11 cellular contexts compared by ENCODE assay signal in genomic region chr1:9590201-9590600, GRCh38. TPM values are rescaled to one million over a fixed set of nuclear protein-coding genes. Genes with fewer than 3 reads are reported as not detected.
DNase-seq lines count a peak whose midpoint lies in the region; ATAC-seq, FAIRE-seq and TF ChIP-seq lines count a peak whose summit lies in the region.
"Had no signal": no experiment of that assay in that cellular context is flagged by ENCODE, and none has a peak within 500 bp of the region (broad histone marks: within the 10 kb centered on the region; RNA-seq: fewer than 3 reads in every experiment).

No MANE protein-coding gene starts in this region.

- H3K27me3 ChIP-seq in WERI-Rb-1 (ENCODE audit: insufficient read depth, low read depth, severe bottlenecking) (no peaks in the 10 kb centered on the region), iPS-18a (ENCODE audit: control insufficient read depth, insufficient read depth, low read length) (no peaks in the 10 kb centered on the region)
- H3K27me3 ChIP-seq: ovary had no signal

- H3K9ac ChIP-seq in ES-I3 (ENCODE audit: low read depth, low read length): 0 out of 2 replicates have a peak overlapping the region, but pooled peaks have one; percentile 64
- peak overlapping the region; percentile 70 for H3K9ac ChIP-seq in iPS-18a (ENCODE audit: low read length)
- H3K9ac ChIP-seq in kidney (ENCODE audit: low read length in 2 of 2): peak overlapping the region in 1 of 2 donors; percentile 15

- peak overlapping the region; percentile 83 for H3K27ac ChIP-seq in 22Rv1
- peak overlapping the region; percentile 94 for H3K27ac ChIP-seq in WERI-Rb-1
- no peak overlapping the region for H3K27ac ChIP-seq in iPS-18a (ENCODE audit: low read length)
- no peak overlapping the region for H3K27ac ChIP-seq in kidney (ENCODE audit: low read depth in 2 of 2, low read length in 2 of 2)
- H3K27ac ChIP-seq: ovary had no signal

- no peaks in the 10 kb centered on the region for H3K36me3 ChIP-seq in ES-I3 (ENCODE audit: insufficient read depth, low read length)
- peaks cover 39% of the 10 kb centered on the region for H3K36me3 ChIP-seq in WERI-Rb-1
- H3K36me3 ChIP-seq in iPS-18a (ENCODE audit: control insufficient read depth, low read depth, low read length): no peaks in the 10 kb centered on the region
- H3K36me3 ChIP-seq in kidney (ENCODE audit: control insufficient read depth in 1 of 2, insufficient read depth in 2 of 2, low read length in 2 of 2): no peaks in the 10 kb centered on the region
- H3K36me3 ChIP-seq: ovary had no signal

- DNase-seq in WERI-Rb-1 (no peak), GM03348 (ENCODE audit: low spot score) (no peak), kidney (no peak), NCI-H146 (lab: John Stamatoyannopoulos, UW) (no peak)
- DNase-seq: NCI-H187 had no signal

- H3K4me3 ChIP-seq in WERI-Rb-1 (ENCODE audit: low read depth, low read length): peak overlapping the region; percentile 46
- H3K4me3 ChIP-seq in iPS-18a (ENCODE audit: low read length): peak overlapping the region; percentile 85
- H3K4me3 ChIP-seq in kidney (ENCODE audit: low read length in 2 of 2): peak overlapping the region in 1 of 2 donors; percentile 63

- ATAC-seq in HG02840 (IDR thresholded peaks at IDR 0.05; ENCODE audit: low FRiP score, unreplicated experiment): no peak
- ATAC-seq: esophagus mucosa had no signal

- no peak for TF ChIP-seq CTCF in 22Rv1 (IDR thresholded peaks at IDR 0.05)
- no peak for TF ChIP-seq CTCF in WERI-Rb-1 (IDR thresholded peaks at IDR 0.05; ENCODE audit: low read depth, low read length)
- TF ChIP-seq CTCF in kidney (IDR thresholded peaks at IDR 0.05; ENCODE audit: borderline replicate concordance, extremely low read depth, insufficient read depth): no peak

- peaks cover 35% of the 10 kb centered on the region; the same call in 1 of the 2 replicates for H3K4me1 ChIP-seq in ES-I3 (ENCODE audit: insufficient read depth, low read length)
- H3K4me1 ChIP-seq in iPS-18a (ENCODE audit: control insufficient read depth, low read depth, low read length): peaks cover 30% of the 10 kb centered on the region
- peaks cover 13 to 25% of the 10 kb centered on the region in 2 donors for H3K4me1 ChIP-seq in kidney (ENCODE audit: control insufficient read depth in 1 of 2, insufficient read depth in 1 of 2, low read depth in 1 of 2, low read length in 2 of 2)

- intact Hi-C loops in kidney (cut with DNase I): no loop called here

- no peak for FAIRE-seq in kidney (lab: Jason Lieb, UNC)

- H3K9me3 ChIP-seq in ES-I3 (ENCODE audit: control insufficient read depth, insufficient read depth, low read length): no peaks in the 10 kb centered on the region
- H3K9me3 ChIP-seq in WERI-Rb-1 (ENCODE audit: severe bottlenecking): no peaks in the 10 kb centered on the region
- no peaks in the 10 kb centered on the region for H3K9me3 ChIP-seq in iPS-18a (ENCODE audit: control insufficient read depth, low read depth, low read length)
- H3K9me3 ChIP-seq in kidney (ENCODE audit: control insufficient read depth in 1 of 2, low read length in 2 of 2): no peaks in the 10 kb centered on the region
- H3K9me3 ChIP-seq: ovary had no signal

RNA-seq across cellular contexts. Expression of gene TMEM201, which starts 1.5 kb away (rescaled TPM):
- total RNA-seq in kidney: 13.2 TPM
- polyA plus RNA-seq in kidney (ENCODE audit: insufficient read depth, low read depth, low replicate concordance): 9.1 TPM

RNA-seq across cellular contexts. Expression of gene SLC25A33, which starts 50.9 kb away (rescaled TPM):
- total RNA-seq in kidney: 3.8 TPM
- polyA plus RNA-seq in kidney (ENCODE audit: insufficient read depth, low read depth, low replicate concordance): 11.3 TPM

Comparison
In these comparisons a context has a peak if more than half of its experiments do, and no peak if none do; other contexts are left out.
1. H3K27ac ChIP-seq: peak in 22Rv1 (single experiment) and WERI-Rb-1 (single experiment); none in iPS-18a (single experiment) and kidney (0 of 2).